ENCODE assay signal across 9 cellular contexts in genomic region chr12:122865268-122866231, GRCh38. TPM values are rescaled to one million over a fixed set of nuclear protein-coding genes. Genes with fewer than 3 reads are reported as not detected.
DNase-seq lines count a peak whose midpoint lies in the region; ATAC-seq and TF ChIP-seq lines count a peak whose summit lies in the region.
"Had no signal": no experiment of that assay in that cellular context is flagged by ENCODE, and none has a peak within 500 bp of the region (broad histone marks: within the 10 kb centered on the region; RNA-seq: fewer than 3 reads in every experiment).

No MANE protein-coding gene starts in this region.

- no peak overlapping the region for H3K4me3 ChIP-seq in smooth muscle cell

- peaks cover 2% of the 10 kb centered on the region for H3K4me1 ChIP-seq in smooth muscle cell (ENCODE audit: low read depth)

- H3K4me2 ChIP-seq in smooth muscle cell, result no peak overlapping the region

- intact Hi-C loops in Right ventricle myocardium inferior (cut with DNase I), result loop anchor here (1.0 to 10.0 kb wide), 2 partner anchors 23 to 369 kb away; partner anchors contain the start of genes MPHOSPH9 and MTRFR

- H3K27ac ChIP-seq in smooth muscle cell (ENCODE audit: low read depth), result no peak overlapping the region

- H3K9ac ChIP-seq in smooth muscle cell (ENCODE audit: low read depth), result no peak overlapping the region

- 93% methylated on average over 42 of the region's 43 CpGs for WGBS in smooth muscle cell (ENCODE audit: low lambda C conversion rate)

- ATAC-seq in Right ventricle myocardium inferior (peak; percentile 17), GM18868 (IDR thresholded peaks at IDR 0.05; ENCODE audit: unreplicated experiment) (no peak)
- ATAC-seq: left colon had no signal

- no peaks in the 10 kb centered on the region for H3K9me3 ChIP-seq in smooth muscle cell (replicated peaks; ENCODE audit: low read depth)

- H3F3A ChIP-seq in smooth muscle cell (ENCODE audit: low read depth), result no peaks in the 10 kb centered on the region

- peak; percentile 29 for TF ChIP-seq CTCF in smooth muscle cell (IDR thresholded peaks at IDR 0.05; ENCODE audit: borderline replicate concordance, insufficient read depth, poor library complexity, severe bottlenecking)

- peaks cover 6% of the 10 kb centered on the region for H3K36me3 ChIP-seq in smooth muscle cell (ENCODE audit: low read depth)

- H4K20me1 ChIP-seq in smooth muscle cell (ENCODE audit: low read depth), result peaks cover 46% of the 10 kb centered on the region

- no peak overlapping the region for H2AFZ ChIP-seq in smooth muscle cell (ENCODE audit: low read depth)

- in situ Hi-C loops in SK-MEL-5 (cut with HindIII; ENCODE audit: low pct_unique_long_range_greater_than_20kb, low sequenced_read_pairs), result no loop called here

- peak; percentile 50 for DNase-seq in NCI-H146 (lab: John Stamatoyannopoulos, UW)
- DNase-seq in NCI-H146 treated with DMSO at 0.1 percent for 48 hours (lab: John Stamatoyannopoulos, UW; ENCODE audit: unreplicated experiment), result no peak
- peak; percentile 40 for DNase-seq in SK-MEL-5 (ENCODE audit: low read depth, low spot score)
- DNase-seq in Right ventricle myocardium inferior (ENCODE audit: missing footprints), result peak; percentile 76
- no peak for DNase-seq in smooth muscle cell (lab: John Stamatoyannopoulos, UW; ENCODE audit: unreplicated experiment)
- DNase-seq in NK-92 (lab: John Stamatoyannopoulos, UW; ENCODE audit: unreplicated experiment), result no peak
- no peak for DNase-seq in KG1 (lab: John Stamatoyannopoulos, UW)

- peaks cover 11% of the 10 kb centered on the region for H3K79me2 ChIP-seq in smooth muscle cell (ENCODE audit: low read depth)

- no peaks in the 10 kb centered on the region for H3K27me3 ChIP-seq in smooth muscle cell (ENCODE audit: low read depth)

RNA-seq across cellular contexts. Expression of gene HIP1R, which starts 30.3 kb away (rescaled TPM):
- total RNA-seq in SK-MEL-5 (2014; rRNA removed; shearing (Covaris generic)), result 30.7 and 52.7 TPM in 2 replicates
- polyA plus RNA-seq in SK-MEL-5 (2015; cell fraction: cytosol; rRNA removed), result 39.1 and 46.0 TPM in 2 replicates
- polyA plus RNA-seq in SK-MEL-5 (2015; cell fraction: nucleus; rRNA removed), result 241 and 244 TPM in 2 replicates
- 17.6 TPM for total RNA-seq in Right ventricle myocardium inferior
- total RNA-seq in smooth muscle cell, result 7.4 and 27.8 TPM in 2 replicates
- 6.0 and 13.7 TPM in 2 replicates for polyA plus RNA-seq in smooth muscle cell

RNA-seq across cellular contexts. Expression of gene VPS37B, which starts 30.4 kb away (rescaled TPM):
- 39.3 and 42.9 TPM in 2 replicates for total RNA-seq in SK-MEL-5 (2014; rRNA removed; shearing (Covaris generic))
- polyA plus RNA-seq in SK-MEL-5 (2015; cell fraction: cytosol; rRNA removed), result 69.3 and 78.4 TPM in 2 replicates
- polyA plus RNA-seq in SK-MEL-5 (2015; cell fraction: nucleus; rRNA removed), result 31.2 and 31.5 TPM in 2 replicates
- 25.4 TPM for total RNA-seq in Right ventricle myocardium inferior
- total RNA-seq in smooth muscle cell, result 14.8 and 20.4 TPM in 2 replicates
- polyA plus RNA-seq in smooth muscle cell, result 25.3 and 37.9 TPM in 2 replicates

Comparison
In these comparisons a context has a peak if more than half of its experiments do, and no peak if none do; other contexts are left out.
1. DNase-seq: peak in NCI-H146 (single experiment), SK-MEL-5 (single experiment) and Right ventricle myocardium inferior (single experiment); none in NCI-H146 treated with DMSO at 0.1 percent for 48 hours (single experiment), smooth muscle cell (single experiment), NK-92 (single experiment) and KG1 (single experiment).